ENCODE assay signal across 11 cellular contexts in the genomic region with DNA sequence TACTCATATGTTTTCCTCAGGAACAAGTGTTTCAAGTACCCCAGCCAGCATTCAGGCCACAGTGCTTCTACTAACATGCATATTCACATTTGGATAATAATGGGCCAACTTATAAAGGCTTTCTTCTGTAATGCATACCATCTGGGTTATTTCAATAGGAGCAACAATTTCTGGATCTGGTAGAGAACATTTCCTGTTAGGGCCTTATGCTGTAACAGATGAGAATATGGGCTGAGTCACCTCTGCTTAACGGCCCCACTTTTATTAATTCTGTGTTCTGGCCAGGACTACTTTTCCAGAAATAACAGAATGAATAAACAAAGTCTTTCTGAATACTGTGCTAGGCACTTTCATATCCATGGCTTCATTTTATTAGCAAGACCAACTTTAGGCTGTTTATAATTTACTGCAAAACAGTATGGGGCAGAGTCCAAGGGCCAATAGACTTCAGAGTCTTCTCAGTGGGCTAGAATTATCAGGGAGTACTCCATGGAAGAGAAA. TPM values are rescaled to one million over a fixed set of nuclear protein-coding genes. Genes with fewer than 3 reads are reported as not detected.
A peak's percentile ranks its signal among the peaks of the same experiment; 100 is the strongest.
DNase-seq lines count a peak whose midpoint lies in the region; ATAC-seq, FAIRE-seq and TF ChIP-seq lines count a peak whose summit lies in the region.
"Had no signal": no experiment of that assay in that cellular context is flagged by ENCODE, and none has a peak within 500 bp of the region (broad histone marks: within the 10 kb centered on the region; RNA-seq: fewer than 3 reads in every experiment).

No MANE protein-coding gene starts in this region.

- H3K36me3 ChIP-seq in astrocyte (ENCODE audit: insufficient read depth, low read length) (no peaks in the 10 kb centered on the region), right atrium auricular region (no peaks in the 10 kb centered on the region), tibial artery (no peaks in the 10 kb centered on the region), body of pancreas (replicated peaks in 1 of 2; ENCODE audit: insufficient read depth in 1 of 2, low read depth in 2 of 2) (no peaks in the 10 kb centered on the region)

- peak overlapping the region; percentile 8 for H2AFZ ChIP-seq in astrocyte (ENCODE audit: low read depth, low read length)

- intact Hi-C loops in tibial artery (cut with DNase I; ENCODE audit: low total_unique reads) = loop anchor here (10.0 kb wide), 1 partner anchor 193 kb away; a partner anchor contains a TSS
- intact Hi-C loops in body of pancreas (cut with DNase I) = no loop called here

- ATAC-seq in GM21423 (IDR thresholded peaks at IDR 0.05; ENCODE audit: unreplicated experiment) = no peak
- ATAC-seq in GM18868 (IDR thresholded peaks at IDR 0.05; ENCODE audit: unreplicated experiment) = no peak
- ATAC-seq in body of pancreas = no peak
- ATAC-seq in GM21360 (IDR thresholded peaks at IDR 0.05; ENCODE audit: unreplicated experiment) = no peak
- ATAC-seq: activated CD4-positive, CD25-positive, alpha-beta regulatory T cell treated with anti-CD3 and anti-CD28 coated beads, Interleukin-2, amount 50 U/mL, for 24 hours had no signal

- H3K27me3 Mint-ChIP-seq in astrocyte (ENCODE audit: low read depth, unreplicated experiment) = no peaks in the 10 kb centered on the region

- H3K4me1 ChIP-seq in astrocyte (ENCODE audit: insufficient read depth, low read length) = peaks cover 16% of the 10 kb centered on the region
- H3K4me1 ChIP-seq in right atrium auricular region = peaks cover 0 to 28% of the 10 kb centered on the region in 2 donors
- peaks cover 0 to 39% (median 22%) of the 10 kb centered on the region in 4 donors for H3K4me1 ChIP-seq in tibial artery
- no peaks in the 10 kb centered on the region for H3K4me1 ChIP-seq in body of pancreas

- H3K9ac ChIP-seq in astrocyte (ENCODE audit: low read length) = peak overlapping the region; percentile 61

- no peak overlapping the region for H3K4me3 Mint-ChIP-seq in astrocyte (ENCODE audit: unreplicated experiment)
- H3K4me3 Mint-ChIP-seq: stimulated activated naive CD8-positive, alpha-beta T cell treated with anti-CD3 and anti-CD28 coated beads, Interleukin-15, Interleukin-2, amounts not matched to agents 100 ng/mL and 50 ng/mL, for 24 hours had no signal

- DNase-seq in HPDE6-E6E7 (ENCODE audit: extremely low spot score) = peak; percentile 44
- peak; percentile 90 for DNase-seq in astrocyte (ENCODE audit: low read depth)
- DNase-seq in right atrium auricular region (ENCODE audit: low spot score) = no peak
- no peak for DNase-seq in tibial artery
- DNase-seq in body of pancreas = no peak
- DNase-seq: NCI-H2029 had no signal

- H3K4me2 ChIP-seq in astrocyte (ENCODE audit: low read length) = peak overlapping the region; percentile 82

- peak overlapping the region; percentile 6 for H3K4me3 ChIP-seq in astrocyte (ENCODE audit: insufficient read depth, low read depth, low read length)
- H3K4me3 ChIP-seq in right atrium auricular region = no peak overlapping the region
- H3K4me3 ChIP-seq in tibial artery = peak overlapping the region in 1 of 2 donors; percentile 0
- no peak overlapping the region for H3K4me3 ChIP-seq in body of pancreas

- peaks cover 26% of the 10 kb centered on the region for H3K4me1 Mint-ChIP-seq in astrocyte (ENCODE audit: low read depth, unreplicated experiment)

- H3K9me3 ChIP-seq in astrocyte (ENCODE audit: insufficient read depth, low read depth, low read length) (no peaks in the 10 kb centered on the region), right atrium auricular region (no peaks in the 10 kb centered on the region), tibial artery (no peaks in the 10 kb centered on the region), body of pancreas (no peaks in the 10 kb centered on the region)

- H3K27ac Mint-ChIP-seq in astrocyte (ENCODE audit: unreplicated experiment) = peak overlapping the region; percentile 37
- H3K27ac Mint-ChIP-seq: stimulated activated naive CD8-positive, alpha-beta T cell treated with anti-CD3 and anti-CD28 coated beads, Interleukin-15, Interleukin-2, amounts not matched to agents 100 ng/mL and 50 ng/mL, for 24 hours had no signal

- no peaks in the 10 kb centered on the region for H3K79me2 ChIP-seq in astrocyte (ENCODE audit: insufficient read depth, low read length)

- H3K27ac ChIP-seq in astrocyte (ENCODE audit: low read depth, low read length) (peak overlapping the region; percentile 87), right atrium auricular region (peak overlapping the region; percentile 22 to 69), tibial artery (peak overlapping the region; percentile 53 to 71), body of pancreas (peak overlapping the region in 1 of 4 donors; percentile 31)

- H3K27me3 ChIP-seq in astrocyte (ENCODE audit: insufficient read depth, low read length) = no peaks in the 10 kb centered on the region
- no peaks in the 10 kb centered on the region for H3K27me3 ChIP-seq in right atrium auricular region
- no peaks in the 10 kb centered on the region for H3K27me3 ChIP-seq in tibial artery
- no peaks in the 10 kb centered on the region for H3K27me3 ChIP-seq in body of pancreas

- WGBS in body of pancreas, 2 donors = 0 to 13% methylated on average over 1 of the region's 1 CpG

- no peak for TF ChIP-seq POLR2A in body of pancreas (IDR thresholded peaks at IDR 0.05)

- no peaks in the 10 kb centered on the region for H4K20me1 ChIP-seq in astrocyte (ENCODE audit: insufficient read depth, low read length)

- H3K9me3 Mint-ChIP-seq in astrocyte (ENCODE audit: unreplicated experiment) = no peaks in the 10 kb centered on the region
- H3K9me3 Mint-ChIP-seq: stimulated activated naive CD8-positive, alpha-beta T cell treated with anti-CD3 and anti-CD28 coated beads, Interleukin-15, Interleukin-2, amounts not matched to agents 100 ng/mL and 50 ng/mL, for 24 hours had no signal

- no peak for FAIRE-seq in astrocyte (lab: Jason Lieb, UNC)

- no peak for TF ChIP-seq CTCF in astrocyte (IDR thresholded peaks at IDR 0.05; ENCODE audit: insufficient read depth, low read depth, low read length)
- no peak for TF ChIP-seq CTCF in right atrium auricular region (IDR thresholded peaks at IDR 0.05)
- TF ChIP-seq CTCF in tibial artery (IDR thresholded peaks at IDR 0.05) = no peak
- TF ChIP-seq CTCF in body of pancreas (IDR thresholded peaks at IDR 0.05) = no peak

- no peaks in the 10 kb centered on the region for H3K36me3 Mint-ChIP-seq in astrocyte (ENCODE audit: low read depth, unreplicated experiment)

RNA-seq across cellular contexts. Expression of a gene that starts 7.9 kb away (rescaled TPM):
- total RNA-seq in astrocyte (13.4 and 14.1 TPM in 2 replicates), right atrium auricular region (10 to 100 TPM; 11.3 to 14.2 TPM), body of pancreas (1 to 10 TPM; 4.6 to 6.0 TPM)

Comparison
In these comparisons a context has a peak if more than half of its experiments do, and no peak if none do; other contexts are left out.
1. DNase-seq: peak in HPDE6-E6E7 (single experiment) and astrocyte (single experiment); none in right atrium auricular region (single experiment), tibial artery (0 of 2) and body of pancreas (0 of 4).